Comparison of ENCODE assay signal across 8 cellular contexts in genomic region chr19:55160128-55160985, GRCh38. TPM values are rescaled to one million over a fixed set of nuclear protein-coding genes. Genes with fewer than 3 reads are reported as not detected.
DNase-seq lines count a peak whose midpoint lies in the region; ATAC-seq and TF ChIP-seq lines count a peak whose summit lies in the region.

No MANE protein-coding gene starts in this region.

- H3K4me1 ChIP-seq in Panc1 (ENCODE audit: control insufficient read depth, insufficient read depth, low read length) = peaks cover 8% of the 10 kb centered on the region; the same call in 1 of the 2 replicates

- no peaks in the 10 kb centered on the region for H3K27me3 ChIP-seq in Panc1 (ENCODE audit: control insufficient read depth, insufficient read depth, low read length)

- H3K36me3 ChIP-seq in Panc1 (ENCODE audit: control insufficient read depth, insufficient read depth, low read length) = no peaks in the 10 kb centered on the region

- CTCF ChIA-PET in Panc1 (lab: Charles Lee) = interaction anchor here (0.9 to 1.5 kb wide), 7 partner anchors 13 to 40 kb away, joined by 3 to 22 read pairs (median 4); no protein-coding TSS in a partner anchor

- DNase-seq in SIG-M5 treated with dmso at 0.1 percent for 504 hours (lab: John Stamatoyannopoulos, UW; ENCODE audit: unreplicated experiment) (peak; percentile 90), SIG-M5 (lab: John Stamatoyannopoulos, UW) (no peak), Panc1 (ENCODE audit: low read depth, low spot score) (peak; percentile 77), activated T-cell treated with anti-CD3 and anti-CD28 coated beads for 4 hours (peak; percentile 80), erythroblast (lab: John Stamatoyannopoulos, UW) (peak; percentile 92 to 97)
- peak; percentile 77 to 92 (median 86) for DNase-seq in naive thymus-derived CD8-positive, alpha-beta T cell
- peak; percentile 80 for DNase-seq in stimulated activated naive B cell treated with anti-CD40 and anti-IgM and Interleukin-4, amounts not matched to agents 10 μg/mL and 1 μg/mL and 100 μg/mL, for 72 hours

- in situ Hi-C loops in Panc1 (cut with HindIII; ENCODE audit: low pct_unique_long_range_greater_than_20kb, low sequenced_read_pairs) = no loop called here

- TF ChIP-seq POLR2A in erythroblast (IDR thresholded peaks at IDR 0.05; ENCODE audit: low read length) = no peak

- H3K27ac Mint-ChIP-seq in naive thymus-derived CD8-positive, alpha-beta T cell = peak overlapping the region in 4 of 10 donors; percentile 20 to 89 (median 58)
- peak overlapping the region; percentile 49 for H3K27ac Mint-ChIP-seq in stimulated activated naive B cell treated with anti-CD40 and anti-IgM and Interleukin-4, amounts not matched to agents 10 μg/mL and 1 μg/mL and 100 μg/mL, for 72 hours

- H3K9me3 ChIP-seq in Panc1 (ENCODE audit: control insufficient read depth, insufficient read depth, low read depth, low read length) = no peaks in the 10 kb centered on the region

- H3K27ac ChIP-seq in Panc1 (ENCODE audit: low read length) = no peak overlapping the region

- peak; percentile 84 for ATAC-seq in Panc1
- ATAC-seq in naive thymus-derived CD8-positive, alpha-beta T cell = peak; percentile 91 to 95
- ATAC-seq in stimulated activated naive B cell treated with anti-CD40 and anti-IgM and Interleukin-4, amounts not matched to agents 10 μg/mL and 1 μg/mL and 100 μg/mL, for 72 hours (replicated peaks) = peak; percentile 95 to 96

- no peak overlapping the region; a peak in 1 of 4 replicates for H3K4me3 ChIP-seq in Panc1 (ENCODE audit: low read depth in 2 of 2, low read length in 2 of 2)

- H3K27me3 Mint-ChIP-seq in naive thymus-derived CD8-positive, alpha-beta T cell = peaks cover 14 to 80% (median 43%) of the 10 kb centered on the region in 5 donors
- peaks cover 66 to 77% of the 10 kb centered on the region in 2 donors for H3K27me3 Mint-ChIP-seq in stimulated activated naive B cell treated with anti-CD40 and anti-IgM and Interleukin-4, amounts not matched to agents 10 μg/mL and 1 μg/mL and 100 μg/mL, for 72 hours

- H3K4me3 Mint-ChIP-seq in naive thymus-derived CD8-positive, alpha-beta T cell = peak overlapping the region in 3 of 10 donors; percentile 12 to 24 (median 14)
- H3K4me3 Mint-ChIP-seq in stimulated activated naive B cell treated with anti-CD40 and anti-IgM and Interleukin-4, amounts not matched to agents 10 μg/mL and 1 μg/mL and 100 μg/mL, for 72 hours = peak overlapping the region; percentile 46 to 63

- POLR2A ChIA-PET in Panc1 (lab: Charles Lee) = interaction anchor here (0.6 kb wide), 3 partner anchors 42 to 334 kb away, joined by 3 to 6 read pairs (median 4); no protein-coding TSS in a partner anchor
- POLR2A ChIA-PET in naive thymus-derived CD8-positive, alpha-beta T cell (lab: Charles Lee) = interaction anchor here (1.2 kb wide), 1 partner anchor 19 kb away, joined by 4 read pairs; no protein-coding TSS in a partner anchor

- TF ChIP-seq CTCF in LNCAP (IDR thresholded peaks at IDR 0.05) (peak; percentile 87), Panc1 (IDR thresholded peaks at IDR 0.05) (peak; percentile 100)

- peaks cover 0 to under 1% (median 0%) of the 10 kb centered on the region in 3 donors for H3K36me3 Mint-ChIP-seq in naive thymus-derived CD8-positive, alpha-beta T cell
- peaks cover 3% of the 10 kb centered on the region in 2 donors for H3K36me3 Mint-ChIP-seq in stimulated activated naive B cell treated with anti-CD40 and anti-IgM and Interleukin-4, amounts not matched to agents 10 μg/mL and 1 μg/mL and 100 μg/mL, for 72 hours

- H3K4me1 Mint-ChIP-seq in naive thymus-derived CD8-positive, alpha-beta T cell = peaks cover 3 to 17% (median 11%) of the 10 kb centered on the region in 4 donors
- peaks cover 8 to 23% of the 10 kb centered on the region in 2 donors for H3K4me1 Mint-ChIP-seq in stimulated activated naive B cell treated with anti-CD40 and anti-IgM and Interleukin-4, amounts not matched to agents 10 μg/mL and 1 μg/mL and 100 μg/mL, for 72 hours

- no TSS peak for BruUV-seq in Panc1 (replicated peaks; lab: Mats Ljungman, UMichigan)

- peaks cover 0 to 4% (median 0%) of the 10 kb centered on the region in 9 donors for H3K9me3 Mint-ChIP-seq in naive thymus-derived CD8-positive, alpha-beta T cell
- peaks cover 0 to 4% of the 10 kb centered on the region in 2 donors for H3K9me3 Mint-ChIP-seq in stimulated activated naive B cell treated with anti-CD40 and anti-IgM and Interleukin-4, amounts not matched to agents 10 μg/mL and 1 μg/mL and 100 μg/mL, for 72 hours

- intact Hi-C loops in Panc1 (cut with micrococcal nuclease; ENCODE audit: unreplicated experiment) = no loop called here

RNA-seq across cellular contexts. Expression of gene TNNI3, which starts 2.8 kb away (rescaled TPM):
- total RNA-seq in Panc1 (2021; ENCODE audit: unreplicated experiment) = 14.6 TPM
- 36.9 TPM for polyA plus RNA-seq in Panc1 (2012; ENCODE audit: insufficient read length)
- not detected for total RNA-seq in naive thymus-derived CD8-positive, alpha-beta T cell
- polyA plus RNA-seq in naive thymus-derived CD8-positive, alpha-beta T cell = not detected

RNA-seq across cellular contexts. Expression of gene DNAAF3, which starts 6.1 kb away (rescaled TPM):
- 12.4 TPM for total RNA-seq in Panc1 (2021; ENCODE audit: unreplicated experiment)
- polyA plus RNA-seq in Panc1 (2012; ENCODE audit: insufficient read length) = 14.6 TPM
- not detected for total RNA-seq in naive thymus-derived CD8-positive, alpha-beta T cell
- not detected for polyA plus RNA-seq in naive thymus-derived CD8-positive, alpha-beta T cell

RNA-seq across cellular contexts. Expression of gene TNNT1, which starts 11.4 kb away (rescaled TPM):
- 116 TPM for total RNA-seq in Panc1 (2021; ENCODE audit: unreplicated experiment)
- polyA plus RNA-seq in Panc1 (2012; ENCODE audit: insufficient read length) = 249 TPM
- not detected for total RNA-seq in naive thymus-derived CD8-positive, alpha-beta T cell
- not detected for polyA plus RNA-seq in naive thymus-derived CD8-positive, alpha-beta T cell

RNA-seq across cellular contexts. Expression of gene SYT5, which starts 19.7 kb away (rescaled TPM):
- 3.2 TPM for total RNA-seq in Panc1 (2021; ENCODE audit: unreplicated experiment)
- polyA plus RNA-seq in Panc1 (2012; ENCODE audit: insufficient read length) = 9.3 TPM
- not detected for total RNA-seq in naive thymus-derived CD8-positive, alpha-beta T cell
- under 1 TPM; 0.09 to 0.56 (median 0.25) TPM for polyA plus RNA-seq in naive thymus-derived CD8-positive, alpha-beta T cell

RNA-seq across cellular contexts. Expression of gene PPP1R12C, which starts 42.9 kb away (rescaled TPM):
- 158 TPM for total RNA-seq in Panc1 (2021; ENCODE audit: unreplicated experiment)
- 141 TPM for polyA plus RNA-seq in Panc1 (2012; ENCODE audit: insufficient read length)
- total RNA-seq in naive thymus-derived CD8-positive, alpha-beta T cell = 100 to 1,000 TPM; 140 to 141 TPM
- 1 to 10 TPM; 2.7 to 6.2 (median 3.9) TPM for polyA plus RNA-seq in naive thymus-derived CD8-positive, alpha-beta T cell

Comparison
In these comparisons a context has a peak if more than half of its experiments do, and no peak if none do; other contexts are left out.
1. RNA of gene TNNI3, which starts 2.8 kb away (total RNA-seq): 14.6 TPM in Panc1 (single experiment); not detected in naive thymus-derived CD8-positive, alpha-beta T cell; every median in the first group is over 10 times any median in the second.
2. RNA of gene DNAAF3, which starts 6.1 kb away (total RNA-seq): 12.4 TPM in Panc1 (single experiment); not detected in naive thymus-derived CD8-positive, alpha-beta T cell; every median in the first group is over 10 times any median in the second.
3. RNA of gene TNNT1, which starts 11.4 kb away (total RNA-seq): 116 TPM in Panc1 (single experiment); not detected in naive thymus-derived CD8-positive, alpha-beta T cell; every median in the first group is over 100 times any median in the second.
4. Peak in every context shown above with its lines, with median percentiles within 50 percentile points of each other: ATAC-seq.